20 cellular contexts compared by ENCODE assay signal in genomic region chr10:17548786-17549185, GRCh38.
"Had no signal": no experiment of that assay in that cellular context is flagged by ENCODE, and none has a peak within 500 bp of the region (broad histone marks: within the 10 kb centered on the region; RNA-seq: fewer than 3 reads in every experiment).

No MANE protein-coding gene starts in this region.

- H3K27ac ChIP-seq: adrenal gland, cardiac muscle cell, epithelial cell of prostate, gastroesophageal sphincter, heart left ventricle, tibial artery had no signal

- H3K4me3 ChIP-seq: adrenal gland, cardiac muscle cell, gastroesophageal sphincter, heart left ventricle, tibial artery had no signal

- ATAC-seq: gastroesophageal sphincter; heart left ventricle; naive thymus-derived CD4-positive, alpha-beta T cell; stimulated activated naive CD8-positive, alpha-beta T cell treated with anti-CD3 and anti-CD28 coated beads, Interleukin-15, Interleukin-2, amounts not matched to agents 100 U/mL and 50 U/mL, for 24 hours had no signal

- H3K27ac Mint-ChIP-seq: activated naive CD4-positive, alpha-beta T cell treated with anti-CD3 and anti-CD28 coated beads, Interleukin-2, amount 50 U/mL, for 24 hours; endodermal cell; memory B cell; naive thymus-derived CD4-positive, alpha-beta T cell; T-helper 2 cell treated with Interferon-gamma antibody and Interleukin-4, amounts not matched to agents 5 μg/mL and 100 μg/mL, for 36 hours had no signal

- H3K27me3 Mint-ChIP-seq: activated naive CD4-positive, alpha-beta T cell treated with anti-CD3 and anti-CD28 coated beads, Interleukin-2, amount 50 U/mL, for 24 hours had no signal

- H3K9me3 Mint-ChIP-seq: activated naive CD4-positive, alpha-beta T cell treated with anti-CD3 and anti-CD28 coated beads, Interleukin-2, amount 50 U/mL, for 24 hours; immature natural killer cell; T-helper 2 cell treated with Interferon-gamma antibody and Interleukin-4, amounts not matched to agents 5 μg/mL and 100 μg/mL, for 36 hours had no signal

- H3K36me3 Mint-ChIP-seq: activated naive CD4-positive, alpha-beta T cell treated with anti-CD3 and anti-CD28 coated beads, Interleukin-2, amount 50 U/mL, for 24 hours; immature natural killer cell; memory B cell; naive thymus-derived CD4-positive, alpha-beta T cell had no signal

- H3K4me3 Mint-ChIP-seq: activated naive CD4-positive, alpha-beta T cell treated with anti-CD3 and anti-CD28 coated beads, Interleukin-2, amount 50 U/mL, for 24 hours; endodermal cell; immature natural killer cell; memory B cell; naive thymus-derived CD4-positive, alpha-beta T cell; T-helper 2 cell treated with Interferon-gamma antibody and Interleukin-4, amounts not matched to agents 5 μg/mL and 100 μg/mL, for 36 hours had no signal

- H3K27me3 ChIP-seq: adrenal gland, cardiac muscle cell, gastroesophageal sphincter, heart left ventricle, tibial artery had no signal

- FAIRE-seq: colon, TTC549 had no signal

- H3K4me1 Mint-ChIP-seq: activated naive CD4-positive, alpha-beta T cell treated with anti-CD3 and anti-CD28 coated beads, Interleukin-2, amount 50 U/mL, for 24 hours; memory B cell had no signal

- DNase-seq: activated CD4-positive, alpha-beta T cell treated with anti-CD3 and anti-CD28 coated beads, Interleukin-2, amount 50 U/mL, for 4 hours; activated gamma-delta T cell; adrenal gland; endodermal cell; heart left ventricle; immature natural killer cell; kidney glomerular epithelial cell; naive thymus-derived CD4-positive, alpha-beta T cell; retina; stimulated activated naive CD8-positive, alpha-beta T cell treated with anti-CD3 and anti-CD28 coated beads, Interleukin-15, Interleukin-2, amounts not matched to agents 100 U/mL and 50 U/mL, for 24 hours; substantia nigra; tibial artery had no signal

- H3K4me1 ChIP-seq: adrenal gland, gastroesophageal sphincter, heart left ventricle, tibial artery had no signal

- H3K9me3 ChIP-seq: adrenal gland, gastroesophageal sphincter, heart left ventricle, tibial artery had no signal

- H3K36me3 ChIP-seq: adrenal gland, cardiac muscle cell, gastroesophageal sphincter, heart left ventricle, tibial artery had no signal
